Comparison of ENCODE assay signal across 10 cellular contexts in genomic region chr1:168320805-168321577, GRCh38. TPM values are rescaled to one million over a fixed set of nuclear protein-coding genes. Genes with fewer than 3 reads are reported as not detected.
DNase-seq lines count a peak whose midpoint lies in the region; ATAC-seq and TF ChIP-seq lines count a peak whose summit lies in the region.
"Had no signal": no experiment of that assay in that cellular context is flagged by ENCODE, and none has a peak within 500 bp of the region (broad histone marks: within the 10 kb centered on the region; RNA-seq: fewer than 3 reads in every experiment).

No MANE protein-coding gene starts in this region.

- H3K4me1 Mint-ChIP-seq in T-helper 17 cell, result no peaks in the 10 kb centered on the region

- H3K36me3 Mint-ChIP-seq in T-helper 17 cell (ENCODE audit: low read depth), result peaks cover 2% of the 10 kb centered on the region

- H3K4me3 Mint-ChIP-seq in T-helper 17 cell, result no peak overlapping the region
- H3K4me3 Mint-ChIP-seq: natural killer cell treated with Interleukin-12 subunit alpha and Interleukin-12 subunit beta and Interleukin-15 and Interleukin-18, amount 100 ng/mL, for 72 hours had no signal

- CTCF ChIA-PET in HEK293 (lab: Yijun Ruan, JAX), result interaction anchor here (0.6 to 1.1 kb wide), 9 partner anchors 11 to 94 kb away, joined by 3 to 9 read pairs (median 4); no protein-coding TSS in a partner anchor

- ATAC-seq in Right ventricle myocardium superior (ENCODE audit: poor library complexity), result peak; percentile 83
- no peak for ATAC-seq in T-helper 17 cell
- ATAC-seq: natural killer cell treated with Interleukin-12 subunit alpha and Interleukin-12 subunit beta and Interleukin-15 and Interleukin-18, amount 100 ng/mL, for 72 hours had no signal

- POLR2A ChIA-PET in HEK293 (lab: Yijun Ruan, JAX), result no interaction called here

- H3K27ac ChIP-seq in HEK293 (ENCODE audit: extremely low read depth, low read depth, low read length), result no peak overlapping the region

- intact Hi-C loops in Right ventricle myocardium superior (cut with DNase I), result no loop called here

- H3K4me3 ChIP-seq in HEK293 (ENCODE audit: low read depth, low read length) (no peak overlapping the region), skeletal muscle cell (ENCODE audit: low read depth, low read length) (no peak overlapping the region)

- no peaks in the 10 kb centered on the region for H3K27me3 Mint-ChIP-seq in T-helper 17 cell
- H3K27me3 Mint-ChIP-seq: natural killer cell treated with Interleukin-12 subunit alpha and Interleukin-12 subunit beta and Interleukin-15 and Interleukin-18, amount 100 ng/mL, for 72 hours had no signal

- H3K4me1 ChIP-seq in HEK293 (ENCODE audit: control insufficient read depth, insufficient read depth, low read length), result no peaks in the 10 kb centered on the region

- H3K36me3 ChIP-seq in HEK293 (ENCODE audit: control insufficient read depth in 2 of 2, insufficient read depth in 1 of 2, low read length in 2 of 2), result no peaks in the 10 kb centered on the region

- no peak for TF ChIP-seq CTCF in HEK293 (tag by site-specific recombination; IDR thresholded peaks at IDR 0.05)

- H3K9me3 ChIP-seq in HEK293 (ENCODE audit: control insufficient read depth, insufficient read depth, low read depth, low read length) (no peaks in the 10 kb centered on the region), T-helper 17 cell (ENCODE audit: control insufficient read depth, low read length, poor library complexity, severe bottlenecking) (no peaks in the 10 kb centered on the region)

- H3K27ac Mint-ChIP-seq in T-helper 17 cell, result no peak overlapping the region

- DNase-seq in SW480 (ENCODE audit: low spot score) (peak; percentile 33), Right ventricle myocardium superior (no peak), skeletal muscle cell (ENCODE audit: low read depth) (peak; percentile 75), T-helper 17 cell (no peak), NCI-H526 treated with DMSO at 0.1 percent for 48 hours (lab: John Stamatoyannopoulos, UW) (no peak), medulla oblongata (ENCODE audit: extremely low spot score) (no peak), NCI-H524 (lab: John Stamatoyannopoulos, UW) (no peak)
- DNase-seq: activated gamma-delta T cell treated with Interleukin-2 at 50 U/mL for 16 hours had no signal

TF ChIP-seq in HEK293, 187 proteins besides CTCF, POLR2A, EP300 and RAD21 (continues in another document):
- TF ChIP-seq ZNF214 (tag by site-specific recombination; IDR thresholded peaks at IDR 0.05; ENCODE audit: borderline replicate concordance) (no peak), PRDM10 (tag by site-specific recombination; IDR thresholded peaks at IDR 0.05) (peak; percentile 69), ZNF366 (tag by site-specific recombination; conservative IDR thresholded peaks at IDR 0.05) (no peak), ZSCAN30 (tag by site-specific recombination; IDR thresholded peaks at IDR 0.05) (no peak), ZSCAN16 (tag by site-specific recombination; IDR thresholded peaks at IDR 0.05) (peak; percentile 37; the same call in 1 of the 2 replicates), ZNF830 (tag by site-specific recombination; IDR thresholded peaks at IDR 0.05; ENCODE audit: low read depth) (no peak), ZNF624 (tag by site-specific recombination; IDR thresholded peaks at IDR 0.05) (no peak), ZFHX2 (tag by site-specific recombination; conservative IDR thresholded peaks at IDR 0.05) (peak; percentile 49; the same call in 1 of the 2 replicates), ZBTB6 (tag by site-specific recombination; IDR thresholded peaks at IDR 0.05) (no peak), ZNF184 (tag by site-specific recombination; IDR thresholded peaks at IDR 0.05) (no peak), KLF8 (tag by site-specific recombination; IDR thresholded peaks at IDR 0.05) (no peak), ZNF394 (tag by site-specific recombination; IDR thresholded peaks at IDR 0.05; ENCODE audit: borderline replicate concordance) (no peak), YY1 (tag by site-specific recombination; IDR thresholded peaks at IDR 0.05) (no peak), ZNF121 (tag by site-specific recombination; IDR thresholded peaks at IDR 0.05) (no peak), ZNF223 (tag by site-specific recombination; IDR thresholded peaks at IDR 0.05) (no peak), ZNF626 (tag by site-specific recombination; IDR thresholded peaks at IDR 0.05) (no peak), IKZF3 (tag by site-specific recombination; IDR thresholded peaks at IDR 0.05) (no peak), ZFP3 (tag by site-specific recombination; IDR thresholded peaks at IDR 0.05; ENCODE audit: low read depth) (no peak), ZFP37 (tag by site-specific recombination; IDR thresholded peaks at IDR 0.05) (no peak), ZBTB20 (tag by site-specific recombination; IDR thresholded peaks at IDR 0.05) (no peak), ZNF776 (tag by site-specific recombination; IDR thresholded peaks at IDR 0.05; ENCODE audit: borderline replicate concordance) (no peak), KLF16 (tag by site-specific recombination; IDR thresholded peaks at IDR 0.05) (no peak), ZNF623 (tag by site-specific recombination; IDR thresholded peaks at IDR 0.05) (no peak), ZBTB17 (tag by site-specific recombination; IDR thresholded peaks at IDR 0.05) (peak; percentile 40; the same call in 1 of the 2 replicates), ZNF670 (tag by site-specific recombination; IDR thresholded peaks at IDR 0.05; ENCODE audit: low read depth) (no peak), ZNF157 (tag by site-specific recombination; IDR thresholded peaks at IDR 0.05) (no peak), ZNF621 (tag by site-specific recombination; IDR thresholded peaks at IDR 0.05) (no peak), ZNF335 (tag by site-specific recombination; conservative IDR thresholded peaks at IDR 0.05) (no peak)
- TF ChIP-seq, protein P1, sequence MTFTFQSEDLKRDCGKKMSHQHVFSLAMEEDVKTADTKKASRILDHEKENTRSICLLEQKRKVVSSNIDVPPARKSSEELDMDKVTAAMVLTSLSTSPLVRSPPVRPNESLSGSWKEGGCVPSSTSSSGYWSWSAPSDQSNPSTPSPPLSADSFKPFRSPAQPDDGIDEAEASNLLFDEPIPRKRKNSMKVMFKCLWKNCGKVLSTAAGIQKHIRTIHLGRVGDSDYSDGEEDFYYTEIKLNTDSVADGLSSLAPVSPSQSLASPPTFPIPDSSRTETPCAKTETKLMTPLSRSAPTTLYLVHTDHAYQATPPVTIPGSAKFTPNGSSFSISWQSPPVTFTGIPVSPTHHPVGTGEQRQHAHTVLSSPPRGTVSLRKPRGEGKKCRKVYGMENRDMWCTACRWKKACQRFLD (tag by site-specific recombination; IDR thresholded peaks at IDR 0.05), result no peak

RNA-seq across cellular contexts. Expression of gene TBX19, which starts 40.3 kb away (rescaled TPM):
- total RNA-seq in Right ventricle myocardium superior (0.40 TPM), T-helper 17 cell (1 to 10 TPM; 2.7 TPM)

Comparison
In these comparisons a context has a peak if more than half of its experiments do, and no peak if none do; other contexts are left out.
1. DNase-seq: peak in SW480 (single experiment) and skeletal muscle cell (single experiment); none in Right ventricle myocardium superior (single experiment), T-helper 17 cell (0 of 3), NCI-H526 treated with DMSO at 0.1 percent for 48 hours (single experiment), medulla oblongata (single experiment) and NCI-H524 (0 of 2).